Comparison of ENCODE assay signal across 9 cellular contexts in genomic region chr2:133566967-133567645, GRCh38. TPM values are rescaled to one million over a fixed set of nuclear protein-coding genes. Genes with fewer than 3 reads are reported as not detected.
DNase-seq lines count a peak whose midpoint lies in the region; ATAC-seq and TF ChIP-seq lines count a peak whose summit lies in the region.
"Had no signal": no experiment of that assay in that cellular context is flagged by ENCODE, and none has a peak within 500 bp of the region (broad histone marks: within the 10 kb centered on the region; RNA-seq: fewer than 3 reads in every experiment).

No MANE protein-coding gene starts in this region.

- DNase-seq in ELF-1 (ENCODE audit: low read depth, low spot score) (peak; percentile 47), astrocyte of the spinal cord (ENCODE audit: low read depth, low spot score) (peak; percentile 74), right cardiac atrium (peak; percentile 61 to 78 (median 67)), retina (peak; percentile 47), GF-D8 (lab: John Stamatoyannopoulos, UW) (no peak), DMS79 treated with DMSO at 0.1 percent for 48 hours (lab: John Stamatoyannopoulos, UW) (no peak)
- DNase-seq in stimulated activated CD4-positive, alpha-beta T cell treated with anti-CD3 and anti-CD28 coated beads, Interleukin-4, amount 100 ng/mL, for 24 hours = no peak
- DNase-seq: NCI-H82 had no signal

- 42% methylated on average over 8 of the region's 8 CpGs for WGBS in right cardiac atrium

- peak overlapping the region; percentile 80 for H3K27ac ChIP-seq in right cardiac atrium (ENCODE audit: low read length)

- no peaks in the 10 kb centered on the region for H3K9me3 ChIP-seq in right cardiac atrium (ENCODE audit: control insufficient read depth, low read length)

- H3K4me3 ChIP-seq in astrocyte of the spinal cord (ENCODE audit: low read depth, low read length) = no peak overlapping the region
- peak overlapping the region; percentile 39 for H3K4me3 ChIP-seq in right cardiac atrium (ENCODE audit: low read length)

- TF ChIP-seq CTCF in astrocyte of the spinal cord (IDR thresholded peaks at IDR 0.05; ENCODE audit: low read depth, low read length) = no peak

- H3K4me1 ChIP-seq in right cardiac atrium (ENCODE audit: control insufficient read depth, insufficient read depth, low read length) = peaks cover 2% of the 10 kb centered on the region

- H3K27me3 ChIP-seq in right cardiac atrium (ENCODE audit: control insufficient read depth, insufficient read depth) = no peaks in the 10 kb centered on the region

- intact Hi-C loops in right cardiac atrium (cut with DNase I) = loop anchor here in 2 of 4 donors (10.0 kb wide), 2 partner anchors 208 to 218 kb away; no protein-coding TSS in a partner anchor

- peak; percentile 83 to 91 for ATAC-seq in right cardiac atrium
- no peak for ATAC-seq in GM18498 (IDR thresholded peaks at IDR 0.05; ENCODE audit: unreplicated experiment)

- in situ Hi-C loops in astrocyte of the spinal cord (cut with HindIII; ENCODE audit: low sequenced_read_pairs) = no loop called here

RNA-seq across cellular contexts. Expression of gene NCKAP5, which starts 1.2 kb away (rescaled TPM):
- total RNA-seq in right cardiac atrium = 10 to 100 TPM in 1 of 4 donors, 1 to 10 TPM in 3; 7.3 to 11.1 (median 7.6) TPM
- polyA plus RNA-seq in right cardiac atrium = 3.8 TPM

Comparison
In these comparisons a context has a peak if more than half of its experiments do, and no peak if none do; other contexts are left out.
1. DNase-seq: peak in ELF-1 (single experiment), astrocyte of the spinal cord (single experiment), right cardiac atrium (3 of 3) and retina (single experiment); none in GF-D8 (single experiment), stimulated activated CD4-positive, alpha-beta T cell treated with anti-CD3 and anti-CD28 coated beads, Interleukin-4, amount 100 ng/mL, for 24 hours (single experiment) and DMS79 treated with DMSO at 0.1 percent for 48 hours (single experiment).